Comparison of ENCODE assay signal across 8 cellular contexts in the genomic region with DNA sequence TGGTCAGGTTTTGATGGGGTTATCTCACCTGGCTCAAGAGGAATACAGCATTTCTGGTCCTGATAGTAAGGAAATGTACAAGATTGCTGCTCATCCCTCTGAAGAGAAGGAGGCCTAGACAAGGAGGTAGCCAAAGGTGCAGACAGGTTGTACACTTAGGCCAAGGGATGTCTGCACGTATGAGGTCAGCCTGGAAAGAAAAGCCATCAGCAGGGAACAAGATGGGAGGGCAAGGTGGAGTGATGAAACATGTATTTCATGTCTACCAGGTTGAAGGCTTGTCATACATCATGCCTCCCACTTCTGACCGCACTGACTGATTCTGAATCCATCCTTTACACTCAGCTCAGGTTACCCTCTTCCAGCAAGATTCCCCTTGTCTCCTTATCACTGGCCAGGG.
"Had no signal": no experiment of that assay in that cellular context is flagged by ENCODE, and none has a peak within 500 bp of the region (broad histone marks: within the 10 kb centered on the region; RNA-seq: fewer than 3 reads in every experiment).

No MANE protein-coding gene starts in this region.

- H3K4me3 ChIP-seq: GM12878 had no signal

- FAIRE-seq: G401.6, GM12878, GM12891, GM12892, GM18507, GM19239 had no signal

- DNase-seq: GDM1, GF-D8 had no signal

- ATAC-seq: GM12878 had no signal
